22 cellular contexts compared by ENCODE assay signal in the genomic region with DNA sequence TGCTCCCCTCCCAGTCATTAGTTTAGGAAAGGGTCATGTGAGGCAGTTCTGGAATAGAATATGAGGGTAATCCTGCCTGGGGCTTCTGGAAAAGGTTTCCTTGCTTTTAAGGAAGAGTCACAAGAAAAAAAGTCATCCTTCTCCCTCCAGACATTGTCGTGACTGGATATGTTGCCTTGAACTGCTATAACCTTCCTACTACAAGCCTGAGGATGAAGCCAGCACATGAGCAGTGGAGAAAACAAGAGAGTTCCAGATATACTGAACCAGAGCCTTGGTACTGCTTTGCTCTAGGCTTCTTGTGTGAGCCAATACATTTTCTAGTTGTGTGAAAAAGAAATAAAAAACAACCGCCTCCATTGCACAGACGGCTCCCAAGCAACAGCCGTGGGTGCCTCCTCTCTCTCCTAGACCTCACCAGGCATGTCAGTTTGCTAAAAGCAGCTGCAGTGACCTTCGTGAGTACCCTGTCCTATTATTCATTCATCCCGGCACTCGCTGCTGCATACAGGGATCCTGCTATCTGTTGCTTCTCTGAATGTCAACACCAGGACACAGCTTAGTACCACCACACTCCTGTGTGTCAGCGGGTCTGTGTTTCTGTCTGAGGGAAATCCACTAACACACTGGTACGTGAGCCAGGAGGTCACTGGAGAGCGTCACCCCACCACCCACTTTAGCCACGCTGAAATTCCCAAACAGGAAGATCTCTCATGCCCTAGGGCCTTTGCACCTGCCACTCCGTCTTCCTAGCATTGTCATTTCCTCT.
"Had no signal": no experiment of that assay in that cellular context is flagged by ENCODE, and none has a peak within 500 bp of the region (broad histone marks: within the 10 kb centered on the region; RNA-seq: fewer than 3 reads in every experiment).

No MANE protein-coding gene starts in this region.

- DNase-seq: activated CD4-positive, alpha-beta memory T cell treated with anti-CD3 and anti-CD28 coated beads for 36 hours; activated CD4-positive, alpha-beta T cell treated with anti-CD3 and anti-CD28 coated beads, Interleukin-2, amount 10 ng/mL, durations not matched to agents 24 days and 14 days; activated CD4-positive, CD25-positive, alpha-beta regulatory T cell treated with anti-CD3 and anti-CD28 coated beads, Interleukin-2, amount 50 U/mL, for 72 hours; activated CD8-positive, alpha-beta memory T cell treated with anti-CD3 and anti-CD28 coated beads, Interleukin-2, amount 50 U/mL, for 48 hours; activated gamma-delta T cell treated with Interleukin-2 at 50 U/mL for 16 hours; activated naive CD4-positive, alpha-beta T cell treated with anti-CD3 and anti-CD28 coated beads, Interleukin-2, amount 50 U/mL, for 16 hours; activated T-cell treated with anti-CD3 and anti-CD28 coated beads, Interleukin-2, amount 50 U/mL, for 24 hours; amygdala; effector CD8-positive, alpha-beta T cell; naive B cell; nucleus accumbens; psoas muscle; spleen; stimulated activated naive CD4-positive, alpha-beta T cell; T-helper 2 cell; testis; transverse colon had no signal

- H3K36me3 ChIP-seq: left lung, spleen, transverse colon had no signal

- H3K4me3 ChIP-seq: left lung, psoas muscle, spleen, testis, transverse colon had no signal

- H3K27ac ChIP-seq: left lung, parathyroid adenoma, psoas muscle, spleen, testis had no signal

- ATAC-seq: psoas muscle had no signal

- H3K27me3 ChIP-seq: left lung, spleen, testis, transverse colon had no signal

- H3K9ac ChIP-seq: parathyroid adenoma had no signal

- H2AFZ ChIP-seq: parathyroid adenoma had no signal

- H3K79me2 ChIP-seq: parathyroid adenoma had no signal

- H3K4me1 ChIP-seq: left lung, parathyroid adenoma, spleen had no signal

- H3K9me3 ChIP-seq: left lung, psoas muscle, spleen, testis, transverse colon had no signal

- FAIRE-seq: colon, endometrium, islet of Langerhans had no signal
